ENCODE assay signal across 35 cellular contexts in the genomic region with DNA sequence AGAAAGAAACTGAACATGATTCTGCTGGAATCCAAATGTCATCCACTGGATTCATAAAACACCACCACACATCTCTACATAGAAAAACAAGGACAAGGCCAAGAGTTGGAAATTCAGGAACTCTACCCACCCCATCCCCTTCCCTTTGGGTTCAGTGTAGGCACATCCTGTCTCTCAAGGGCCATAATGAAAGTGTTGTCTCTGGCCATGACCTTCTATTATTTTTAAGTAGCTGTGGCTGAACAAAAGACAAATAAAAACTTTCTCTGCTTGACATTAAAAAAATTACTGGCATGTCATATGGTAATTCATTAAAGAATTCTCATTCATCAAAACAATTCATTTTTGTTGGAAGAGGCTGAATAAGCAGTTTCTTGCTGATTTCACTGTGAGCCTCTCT.
"Had no signal": no experiment of that assay in that cellular context is flagged by ENCODE, and none has a peak within 500 bp of the region (broad histone marks: within the 10 kb centered on the region; RNA-seq: fewer than 3 reads in every experiment).

No MANE protein-coding gene starts in this region.

- ATAC-seq: activated CD8-positive, alpha-beta T cell treated with anti-CD3 and anti-CD28 coated beads for 36 hours; activated naive CD4-positive, alpha-beta T cell treated with anti-CD3 and anti-CD28 coated beads, Interleukin-2, amount 50 U/mL, for 72 hours; activated T-cell treated with anti-CD3 and anti-CD28 coated beads, Interleukin-2, amount 50 U/mL, for 4 hours; activated T-cell treated with anti-CD3 and anti-CD28 coated beads, Interleukin-2, amount 50 U/mL, for 72 hours; activated T-helper 17 cell treated with anti-CD3 and anti-CD28 coated beads, Interleukin-2, amount 50 U/mL, for 72 hours; body of pancreas had no signal

- H3K27ac ChIP-seq: adrenal gland, body of pancreas, brain microvascular endothelial cell, breast epithelium, VCaP had no signal

- H3K27ac Mint-ChIP-seq: activated B cell treated with CpG ODN at 0.5 μM for 24 hours; activated CD4-positive, alpha-beta memory T cell treated with anti-CD3 and anti-CD28 coated beads for 36 hours; activated CD4-positive, alpha-beta T cell treated with anti-CD3 and anti-CD28 coated beads, Interleukin-2, amount 10 ng/mL, durations not matched to agents 24 days and 14 days; activated CD8-positive, alpha-beta T cell treated with anti-CD3 and anti-CD28 coated beads for 36 hours; activated naive CD4-positive, alpha-beta T cell treated with anti-CD3 and anti-CD28 coated beads for 36 hours; activated naive CD4-positive, alpha-beta T cell treated with anti-CD3 and anti-CD28 coated beads, Interleukin-2, amount 50 U/mL, for 72 hours; activated naive CD8-positive, alpha-beta T cell treated with anti-CD3 and anti-CD28 coated beads for 36 hours; activated T-cell treated with anti-CD3 and anti-CD28 coated beads, Interleukin-2, amount 50 U/mL, for 72 hours; activated T-helper 1 cell treated with anti-CD3 and anti-CD28 coated beads, Interleukin-12 subunit alpha, Interleukin-12 subunit beta, Interleukin-2, Interleukin-4 antibody, amounts not matched to agents 30 ng/mL and 10 ng/mL and 1 ng/mL, durations not matched to agents 14 hours and 24 hours and 36 hours; activated T-helper 17 cell treated with anti-CD3 and anti-CD28 coated beads, Interleukin-2, amount 50 U/mL, for 72 hours; T-helper 1 cell treated with Interleukin-12 subunit alpha and Interleukin-12 subunit beta and Interleukin-4 antibody, amounts not matched to agents 30 μg/mL and 1 μg/mL, for 36 hours; T-helper 2 cell treated with Interferon-gamma antibody and Interleukin-4, amounts not matched to agents 5 μg/mL and 100 μg/mL, for 36 hours had no signal

- H3K4me3 ChIP-seq: adrenal gland, body of pancreas, breast epithelium had no signal

- H3K36me3 ChIP-seq: adrenal gland, brain microvascular endothelial cell, breast epithelium had no signal

- H3K4me1 ChIP-seq: adrenal gland, body of pancreas, breast epithelium had no signal

- H3K27me3 ChIP-seq: adrenal gland, body of pancreas, brain microvascular endothelial cell, breast epithelium had no signal

- H3K9me3 ChIP-seq: adrenal gland, body of pancreas had no signal

- H3K4me3 Mint-ChIP-seq: activated B cell treated with CpG ODN at 0.5 μM for 24 hours; activated CD4-positive, alpha-beta memory T cell treated with anti-CD3 and anti-CD28 coated beads for 36 hours; activated CD4-positive, alpha-beta T cell treated with anti-CD3 and anti-CD28 coated beads, Interleukin-2, amount 10 ng/mL, durations not matched to agents 24 days and 14 days; activated CD8-positive, alpha-beta T cell treated with anti-CD3 and anti-CD28 coated beads for 36 hours; activated naive CD4-positive, alpha-beta T cell treated with anti-CD3 and anti-CD28 coated beads for 36 hours; activated naive CD8-positive, alpha-beta T cell treated with anti-CD3 and anti-CD28 coated beads for 36 hours; activated T-cell treated with anti-CD3 and anti-CD28 coated beads, Interleukin-2, amount 50 U/mL, for 4 hours; activated T-cell treated with anti-CD3 and anti-CD28 coated beads, Interleukin-2, amount 50 U/mL, for 72 hours; activated T-helper 1 cell treated with anti-CD3 and anti-CD28 coated beads, Interleukin-12 subunit alpha, Interleukin-12 subunit beta, Interleukin-2, Interleukin-4 antibody, amounts not matched to agents 30 ng/mL and 10 ng/mL and 1 ng/mL, durations not matched to agents 14 hours and 24 hours and 36 hours; activated T-helper 17 cell treated with anti-CD3 and anti-CD28 coated beads, Interleukin-2, amount 50 U/mL, for 72 hours; T-helper 1 cell treated with Interleukin-12 subunit alpha and Interleukin-12 subunit beta and Interleukin-4 antibody, amounts not matched to agents 30 μg/mL and 1 μg/mL, for 36 hours; T-helper 2 cell treated with Interferon-gamma antibody and Interleukin-4, amounts not matched to agents 5 μg/mL and 100 μg/mL, for 36 hours had no signal

- H3K9me3 Mint-ChIP-seq: activated CD4-positive, alpha-beta T cell treated with anti-CD3 and anti-CD28 coated beads, Interleukin-2, amount 10 ng/mL, durations not matched to agents 24 days and 14 days; activated naive CD8-positive, alpha-beta T cell treated with anti-CD3 and anti-CD28 coated beads for 36 hours; activated T-cell treated with anti-CD3 and anti-CD28 coated beads, Interleukin-2, amount 50 U/mL, for 4 hours; activated T-helper 1 cell treated with anti-CD3 and anti-CD28 coated beads, Interleukin-12 subunit alpha, Interleukin-12 subunit beta, Interleukin-2, Interleukin-4 antibody, amounts not matched to agents 30 ng/mL and 10 ng/mL and 1 ng/mL, durations not matched to agents 14 hours and 24 hours and 36 hours; activated T-helper 17 cell treated with anti-CD3 and anti-CD28 coated beads, Interleukin-2, amount 50 U/mL, for 72 hours; T-helper 2 cell treated with Interferon-gamma antibody and Interleukin-4, amounts not matched to agents 5 μg/mL and 100 μg/mL, for 36 hours had no signal

- H3K27me3 Mint-ChIP-seq: activated B cell treated with CpG ODN at 0.5 μM for 24 hours; activated CD4-positive, alpha-beta memory T cell treated with anti-CD3 and anti-CD28 coated beads for 36 hours; activated CD4-positive, alpha-beta T cell treated with anti-CD3 and anti-CD28 coated beads, Interleukin-2, amount 10 ng/mL, durations not matched to agents 24 days and 14 days; activated CD8-positive, alpha-beta T cell treated with anti-CD3 and anti-CD28 coated beads for 36 hours; activated naive CD8-positive, alpha-beta T cell treated with anti-CD3 and anti-CD28 coated beads for 36 hours had no signal

- H3K4me1 Mint-ChIP-seq: activated B cell treated with CpG ODN at 0.5 μM for 24 hours; activated CD4-positive, alpha-beta T cell treated with anti-CD3 and anti-CD28 coated beads, Interleukin-2, amount 10 ng/mL, durations not matched to agents 24 days and 14 days; activated naive CD8-positive, alpha-beta T cell treated with anti-CD3 and anti-CD28 coated beads for 36 hours; activated T-helper 17 cell treated with anti-CD3 and anti-CD28 coated beads, Interleukin-2, amount 50 U/mL, for 72 hours had no signal

- H3K36me3 Mint-ChIP-seq: activated naive CD4-positive, alpha-beta T cell treated with anti-CD3 and anti-CD28 coated beads, Interleukin-2, amount 50 U/mL, for 72 hours; activated naive CD8-positive, alpha-beta T cell treated with anti-CD3 and anti-CD28 coated beads for 36 hours had no signal

- DNase-seq: activated B cell treated with CpG ODN at 0.5 μM for 24 hours; activated CD4-positive, alpha-beta memory T cell treated with anti-CD3 and anti-CD28 coated beads for 36 hours; activated CD4-positive, alpha-beta T cell treated with anti-CD3 and anti-CD28 coated beads for 4 hours; activated CD4-positive, alpha-beta T cell treated with anti-CD3 and anti-CD28 coated beads, Interleukin-2, amount 10 ng/mL, durations not matched to agents 24 days and 14 days; activated CD4-positive, alpha-beta T cell treated with anti-CD3 and anti-CD28 coated beads, Interleukin-2, amount 50 U/mL, for 1 hour; activated CD4-positive, alpha-beta T cell treated with anti-CD3 and anti-CD28 coated beads, Interleukin-2, amount 50 U/mL, for 4 hours; activated CD4-positive, CD25-positive, alpha-beta regulatory T cell treated with anti-CD3 and anti-CD28 coated beads, Interleukin-2, amount 50 U/mL, for 72 hours; activated CD8-positive, alpha-beta memory T cell treated with anti-CD3 and anti-CD28 coated beads, Interleukin-2, amount 50 U/mL, for 4 hours; activated CD8-positive, alpha-beta T cell treated with anti-CD3 and anti-CD28 coated beads for 36 hours; activated effector memory CD4-positive, alpha-beta T cell treated with anti-CD3 and anti-CD28 coated beads, Interleukin-2, amount 50 U/mL, for 16 hours; activated gamma-delta T cell treated with Interleukin-2 at 50 U/mL for 16 hours; activated naive CD4-positive, alpha-beta T cell; activated naive CD4-positive, alpha-beta T cell treated with anti-CD3 and anti-CD28 coated beads for 36 hours; activated naive CD4-positive, alpha-beta T cell treated with anti-CD3 and anti-CD28 coated beads, Interleukin-2, amount 50 U/mL, for 16 hours; activated naive CD8-positive, alpha-beta T cell treated with anti-CD3 and anti-CD28 coated beads for 36 hours; activated T-cell treated with anti-CD3 and anti-CD28 coated beads for 4 hours; activated T-cell treated with anti-CD3 and anti-CD28 coated beads, Interleukin-2, amount 50 U/mL, for 1 hour; activated T-cell treated with anti-CD3 and anti-CD28 coated beads, Interleukin-2, amount 50 U/mL, for 4 hours; activated T-cell treated with anti-CD3 and anti-CD28 coated beads, Interleukin-2, amount 50 U/mL, for 72 hours; adrenal gland; amniotic stem cell; aorta; body of pancreas; brain microvascular endothelial cell; central memory CD4-positive, alpha-beta T cell; T-helper 1 cell; T-helper 2 cell; T-helper 9 cell had no signal
